In the genomic region with DNA sequence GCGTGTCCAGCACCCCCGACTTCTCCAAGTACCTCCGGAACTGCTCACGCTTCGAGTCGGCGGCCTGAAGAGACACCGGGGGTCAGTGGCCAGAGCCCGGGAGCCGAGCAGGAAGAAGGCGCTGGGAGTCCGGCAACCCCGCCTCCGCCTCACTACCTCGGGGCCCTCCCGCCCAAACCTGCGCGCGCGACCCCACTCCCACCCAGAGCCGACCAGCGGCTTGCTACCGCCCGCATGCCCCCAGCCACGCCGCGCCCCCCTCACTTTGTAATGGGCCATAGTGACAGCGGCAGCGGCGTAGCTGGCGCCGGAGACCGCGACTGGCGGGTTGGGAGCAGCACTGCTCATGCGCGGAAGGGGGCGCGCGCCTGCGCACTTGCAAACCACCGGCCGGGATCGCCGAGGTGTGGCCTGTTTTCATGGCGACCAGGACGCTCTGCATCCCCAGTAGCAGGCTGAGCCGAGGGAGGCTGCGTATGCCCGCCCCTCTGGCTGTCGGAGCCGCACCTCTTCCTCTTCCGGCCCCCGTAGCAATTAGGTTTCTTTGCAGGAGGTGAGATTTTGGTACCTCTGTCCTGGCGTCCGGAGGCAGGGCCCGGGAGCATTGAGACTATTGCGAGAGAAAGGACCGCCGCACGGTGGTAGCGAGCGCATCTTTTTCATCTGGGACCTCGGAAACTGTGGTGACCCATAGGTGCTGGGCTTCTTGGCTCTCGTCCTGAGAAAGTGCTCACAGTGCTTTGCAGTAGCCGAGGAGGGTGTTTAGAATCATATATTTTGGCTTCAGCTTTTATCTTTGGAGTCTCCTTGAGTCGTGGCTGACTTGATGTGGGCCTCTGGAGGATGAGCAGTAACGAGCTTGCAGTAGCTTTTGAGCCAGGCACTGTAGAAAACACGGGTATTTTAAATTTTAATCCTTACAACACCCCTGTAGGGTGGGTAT, we compare ENCODE assay signal across 8 cellular contexts. TPM values are rescaled to one million over a fixed set of nuclear protein-coding genes. Genes with fewer than 3 reads are reported as not detected.
DNase-seq lines count a peak whose midpoint lies in the region; ATAC-seq, FAIRE-seq and TF ChIP-seq lines count a peak whose summit lies in the region.

A gene with protein sequence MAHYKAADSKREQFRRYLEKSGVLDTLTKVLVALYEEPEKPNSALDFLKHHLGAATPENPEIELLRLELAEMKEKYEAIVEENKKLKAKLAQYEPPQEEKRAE (minus strand): TSS at position 322 of the 943 bp plus-strand sequence. CDS start 43 bp downstream, at position 279.

- H3K9me3 ChIP-seq in Loucy (ENCODE audit: insufficient read depth, low read depth, low read length), result no peaks in the 10 kb centered on the region

- H3K9me2 ChIP-seq in Loucy (replicated peaks; ENCODE audit: low read depth, low read length), result no peaks in the 10 kb centered on the region

- peak; percentile 100 for ATAC-seq in natural killer cell treated with Interleukin-12 subunit alpha and Interleukin-12 subunit beta and Interleukin-15 and Interleukin-18, amount 100 ng/mL, for 72 hours
- peak; percentile 100 for ATAC-seq in stimulated activated naive CD8-positive, alpha-beta T cell treated with anti-CD3 and anti-CD28 coated beads, Interleukin-15, Interleukin-2, amounts not matched to agents 100 U/mL and 50 U/mL, for 24 hours

- H2AFZ ChIP-seq in Loucy (ENCODE audit: low read length), result peak within 1 kb of the TSS; percentile 81

- DNase-seq in EL (peak; percentile 96), H54 (ENCODE audit: insufficient read length, low spot score) (peak; percentile 97), fibroblast of pulmonary artery (ENCODE audit: low read depth) (peak; percentile 97)
- DNase-seq in activated T-helper 9 cell treated with anti-CD3 and anti-CD28 coated beads, Interleukin-2, amount 50 U/mL, for 16 hours (ENCODE audit: low read depth), result peak; percentile 95
- peak; percentile 97 for DNase-seq in natural killer cell treated with Interleukin-12 subunit alpha and Interleukin-12 subunit beta and Interleukin-15 and Interleukin-18, amount 100 ng/mL, for 72 hours (ENCODE audit: low spot score)
- DNase-seq in stimulated activated naive CD8-positive, alpha-beta T cell treated with anti-CD3 and anti-CD28 coated beads, Interleukin-15, Interleukin-2, amounts not matched to agents 100 U/mL and 50 U/mL, for 24 hours, result peak; percentile 96

- H3K36me3 Mint-ChIP-seq in natural killer cell treated with Interleukin-12 subunit alpha and Interleukin-12 subunit beta and Interleukin-15 and Interleukin-18, amount 100 ng/mL, for 72 hours, result no peaks in the 10 kb centered on the region

- H3K27ac Mint-ChIP-seq in natural killer cell treated with Interleukin-12 subunit alpha and Interleukin-12 subunit beta and Interleukin-15 and Interleukin-18, amount 100 ng/mL, for 72 hours, result peak within 1 kb of the TSS; percentile 81 to 82

- H3K4me3 ChIP-seq in Loucy (ENCODE audit: low read length, poor library complexity, severe bottlenecking) (peak within 1 kb of the TSS; percentile 88), fibroblast of pulmonary artery (replicated peaks; ENCODE audit: low read depth, low read length) (peak within 1 kb of the TSS; percentile 65)

- H3K27me3 Mint-ChIP-seq in natural killer cell treated with Interleukin-12 subunit alpha and Interleukin-12 subunit beta and Interleukin-15 and Interleukin-18, amount 100 ng/mL, for 72 hours, result no peaks in the 10 kb centered on the region

- H3K27me3 ChIP-seq in Loucy (ENCODE audit: insufficient read depth, low read length, poor library complexity, severe bottlenecking), result no peaks in the 10 kb centered on the region

- TF ChIP-seq POLR2A in H54 (IDR thresholded peaks at IDR 0.05; ENCODE audit: low read depth, low read length) (peak; percentile 54; the same call in 1 of the 2 replicates), Raji (IDR thresholded peaks at IDR 0.05; ENCODE audit: insufficient read depth, low read depth, low read length) (peak; percentile 81)

- peak; percentile 83 for FAIRE-seq in H54 (lab: Jason Lieb, UNC)

- peak within 1 kb of the TSS; percentile 81 for H3K4me2 ChIP-seq in Loucy (ENCODE audit: low read depth, low read length, poor library complexity, severe bottlenecking)

- peaks cover 16% of the 10 kb centered on the region for H3K4me1 ChIP-seq in Loucy (ENCODE audit: insufficient read depth, low read length, poor library complexity, severe bottlenecking)

- H3K36me3 ChIP-seq in Loucy (ENCODE audit: insufficient read depth, low read length), result no peaks in the 10 kb centered on the region

- TF ChIP-seq CTCF in Loucy (conservative IDR thresholded peaks at IDR 0.05; ENCODE audit: low read length) (no peak), fibroblast of pulmonary artery (IDR thresholded peaks at IDR 0.05; ENCODE audit: low read length, missing control alignments) (no peak)

- peak within 1 kb of the TSS; percentile 78 for H3K4me3 Mint-ChIP-seq in natural killer cell treated with Interleukin-12 subunit alpha and Interleukin-12 subunit beta and Interleukin-15 and Interleukin-18, amount 100 ng/mL, for 72 hours

- H3F3A ChIP-seq in Loucy (ENCODE audit: low read depth), result no peaks in the 10 kb centered on the region

- H3K79me2 ChIP-seq in Loucy (ENCODE audit: insufficient read depth, low read length), result peaks cover 26% of the 10 kb centered on the region

- peaks cover 8% of the 10 kb centered on the region for H4K20me1 ChIP-seq in Loucy (ENCODE audit: insufficient read depth, low read length, poor library complexity, severe bottlenecking)

- H3K9ac ChIP-seq in Loucy (ENCODE audit: low read depth, low read length, poor library complexity, severe bottlenecking), result peak within 1 kb of the TSS; percentile 79

- no peaks in the 10 kb centered on the region for H3K9me3 Mint-ChIP-seq in natural killer cell treated with Interleukin-12 subunit alpha and Interleukin-12 subunit beta and Interleukin-15 and Interleukin-18, amount 100 ng/mL, for 72 hours

- H3K4me1 Mint-ChIP-seq in natural killer cell treated with Interleukin-12 subunit alpha and Interleukin-12 subunit beta and Interleukin-15 and Interleukin-18, amount 100 ng/mL, for 72 hours (ENCODE audit: low read depth in 2 of 2), result peaks cover 11 to 22% of the 10 kb centered on the region in 2 donors

RNA-seq across cellular contexts. Expression of the gene that starts here (rescaled TPM):
- 10 to 100 TPM; 37.2 to 48.0 TPM for total RNA-seq in natural killer cell treated with Interleukin-12 subunit alpha and Interleukin-12 subunit beta and Interleukin-15 and Interleukin-18, amount 100 ng/mL, for 72 hours

Comparison
In these comparisons a context has a peak if more than half of its experiments do, and no peak if none do; other contexts are left out.
1. Peak in every context shown above with its lines: DNase-seq, ATAC-seq and H3K4me3 ChIP-seq.